In genomic region chr3:158404319-158404718, GRCh38 we compare ENCODE assay signal across 1 cellular context.
TF ChIP-seq lines count a peak whose summit lies in the region.

No MANE protein-coding gene starts in this region.

TF ChIP-seq in HEK293, 187 proteins besides CTCF, POLR2A, EP300 and RAD21 (continued from another document):
- no peak for TF ChIP-seq ZNF670 (tag by site-specific recombination; IDR thresholded peaks at IDR 0.05; ENCODE audit: low read depth)
- TF ChIP-seq GLIS1 (tag by site-specific recombination; IDR thresholded peaks at IDR 0.05), result no peak
- no peak for TF ChIP-seq ZNF473 (tag by site-specific recombination; IDR thresholded peaks at IDR 0.05)
- TF ChIP-seq OSR2 (tag by site-specific recombination; IDR thresholded peaks at IDR 0.05), result peak; percentile 32; the same call in 1 of the 2 replicates
- no peak for TF ChIP-seq ZNF24 (tag by site-specific recombination; IDR thresholded peaks at IDR 0.05)
- no peak for TF ChIP-seq ZNF341 (tag by site-specific recombination; IDR thresholded peaks at IDR 0.05; ENCODE audit: low read depth)
- TF ChIP-seq IKZF3 (tag by site-specific recombination; IDR thresholded peaks at IDR 0.05), result peak; percentile 29; the same call in 1 of the 2 replicates
- no peak for TF ChIP-seq ZNF18 (tag by site-specific recombination; IDR thresholded peaks at IDR 0.05)
- no peak for TF ChIP-seq ZNF10 (tag by site-specific recombination; IDR thresholded peaks at IDR 0.05)
- no peak for TF ChIP-seq ZFP41 (tag by site-specific recombination; IDR thresholded peaks at IDR 0.05; ENCODE audit: borderline replicate concordance)
